Comparison of ENCODE assay signal across 8 cellular contexts in the genomic region with DNA sequence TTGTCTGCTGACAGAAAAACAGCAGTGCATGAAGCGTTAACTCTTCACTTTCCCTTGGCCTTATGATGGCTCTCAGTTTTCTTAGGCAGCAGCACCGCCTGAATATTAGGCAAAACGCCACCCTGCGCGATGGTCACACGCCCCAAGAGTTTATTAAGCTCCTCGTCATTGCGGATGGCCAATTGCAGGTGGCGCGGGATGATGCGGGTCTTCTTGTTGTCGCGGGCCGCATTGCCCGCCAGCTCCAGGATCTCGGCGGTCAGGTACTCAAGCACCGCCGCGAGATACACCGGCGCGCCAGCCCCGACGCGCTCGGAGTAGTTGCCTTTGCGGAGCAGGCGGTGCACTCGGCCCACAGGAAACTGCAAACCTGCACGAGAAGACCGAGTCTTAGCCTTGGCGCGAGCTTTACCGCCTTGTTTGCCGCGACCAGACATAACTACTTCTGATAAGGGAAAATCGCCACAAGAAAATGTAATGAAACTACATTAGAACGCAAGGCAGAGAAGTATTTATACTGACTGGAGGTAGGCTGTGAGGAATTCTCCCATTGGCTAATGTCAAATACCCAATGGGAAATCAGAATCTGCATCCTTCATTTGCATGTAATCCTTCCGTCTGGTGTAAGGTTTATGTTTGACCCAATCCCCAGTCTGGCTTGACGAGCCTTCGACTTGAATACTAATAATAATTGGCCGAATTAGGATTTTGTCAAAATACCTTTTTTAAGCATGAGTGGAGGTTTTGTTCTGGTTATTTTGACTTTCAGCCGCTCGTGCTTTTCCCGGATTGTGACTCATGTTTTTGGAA. TPM values are rescaled to one million over a fixed set of nuclear protein-coding genes. Genes with fewer than 3 reads are reported as not detected.
DNase-seq lines count a peak whose midpoint lies in the region; ATAC-seq and TF ChIP-seq lines count a peak whose summit lies in the region.

No MANE protein-coding gene starts in this region.

- no peaks in the 10 kb centered on the region for H3K27me3 ChIP-seq in layer of hippocampus (ENCODE audit: control insufficient read depth, insufficient read depth, low read length)

- peak overlapping the region; percentile 91 for H3K4me3 Mint-ChIP-seq in WTC11

- peak overlapping the region; percentile 99 for H3K27ac ChIP-seq in C4-2B
- H3K27ac ChIP-seq in coronary artery: peak overlapping the region; percentile 94 to 95
- H3K27ac ChIP-seq in layer of hippocampus (ENCODE audit: low read depth, low read length): peak overlapping the region; percentile 73

- peak; percentile 98 for TF ChIP-seq POLR2A in GM19099 (IDR thresholded peaks at IDR 0.05; ENCODE audit: extremely low read depth, insufficient read length, low read depth)

- ATAC-seq in HG03280 (IDR thresholded peaks at IDR 0.05; ENCODE audit: unreplicated experiment) (peak; percentile 68), WTC11 (peak; percentile 65)

- no peaks in the 10 kb centered on the region for H3K27me3 Mint-ChIP-seq in WTC11 (ENCODE audit: low read depth)

- H3K4me1 Mint-ChIP-seq in WTC11: peaks cover 54% of the 10 kb centered on the region

- POLR2A ChIA-PET in WTC11 (lab: Charles Lee): interaction anchor here (0.7 to 11.6 kb wide), 31 partner anchors 13 to 1862 kb away, joined by 3 to 365 read pairs (median 24); a partner anchor contains a TSS

- TF ChIP-seq CTCF in C4-2B (conservative IDR thresholded peaks at IDR 0.05) (no peak), WTC11 (IDR thresholded peaks at IDR 0.05) (no peak), coronary artery (IDR thresholded peaks at IDR 0.05) (no peak)

- peaks cover 5% of the 10 kb centered on the region for H3K36me3 Mint-ChIP-seq in WTC11

- CTCF ChIA-PET in WTC11 (lab: Charles Lee): no interaction called here

- H3K9me3 Mint-ChIP-seq in WTC11: no peaks in the 10 kb centered on the region

- peak overlapping the region; percentile 76 for H3K4me3 ChIP-seq in coronary artery

- H3K27ac Mint-ChIP-seq in WTC11: peak overlapping the region; percentile 100

- DNase-seq in NCI-H345 (lab: John Stamatoyannopoulos, UW): peak; percentile 85
- DNase-seq in WTC11 (ENCODE audit: low spot score): peak; percentile 71
- peak; percentile 88 for DNase-seq in coronary artery (ENCODE audit: low spot score)
- peak; percentile 62 for DNase-seq in stimulated activated CD4-positive, alpha-beta T cell treated with anti-CD3 and anti-CD28 coated beads, Interleukin-4, amount 100 ng/mL, for 24 hours

TF ChIP-seq in WTC11, 78 proteins besides CTCF, POLR2A, EP300 and RAD21 (continues in another document):
- TF ChIP-seq, protein P1, sequence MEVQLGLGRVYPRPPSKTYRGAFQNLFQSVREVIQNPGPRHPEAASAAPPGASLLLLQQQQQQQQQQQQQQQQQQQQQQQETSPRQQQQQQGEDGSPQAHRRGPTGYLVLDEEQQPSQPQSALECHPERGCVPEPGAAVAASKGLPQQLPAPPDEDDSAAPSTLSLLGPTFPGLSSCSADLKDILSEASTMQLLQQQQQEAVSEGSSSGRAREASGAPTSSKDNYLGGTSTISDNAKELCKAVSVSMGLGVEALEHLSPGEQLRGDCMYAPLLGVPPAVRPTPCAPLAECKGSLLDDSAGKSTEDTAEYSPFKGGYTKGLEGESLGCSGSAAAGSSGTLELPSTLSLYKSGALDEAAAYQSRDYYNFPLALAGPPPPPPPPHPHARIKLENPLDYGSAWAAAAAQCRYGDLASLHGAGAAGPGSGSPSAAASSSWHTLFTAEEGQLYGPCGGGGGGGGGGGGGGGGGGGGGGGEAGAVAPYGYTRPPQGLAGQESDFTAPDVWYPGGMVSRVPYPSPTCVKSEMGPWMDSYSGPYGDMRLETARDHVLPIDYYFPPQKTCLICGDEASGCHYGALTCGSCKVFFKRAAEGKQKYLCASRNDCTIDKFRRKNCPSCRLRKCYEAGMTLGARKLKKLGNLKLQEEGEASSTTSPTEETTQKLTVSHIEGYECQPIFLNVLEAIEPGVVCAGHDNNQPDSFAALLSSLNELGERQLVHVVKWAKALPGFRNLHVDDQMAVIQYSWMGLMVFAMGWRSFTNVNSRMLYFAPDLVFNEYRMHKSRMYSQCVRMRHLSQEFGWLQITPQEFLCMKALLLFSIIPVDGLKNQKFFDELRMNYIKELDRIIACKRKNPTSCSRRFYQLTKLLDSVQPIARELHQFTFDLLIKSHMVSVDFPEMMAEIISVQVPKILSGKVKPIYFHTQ (CRISPR knock-in tag; IDR thresholded peaks at IDR 0.05): peak; percentile 55; the same call in 1 of the 2 replicates
- no peak for TF ChIP-seq ZNF396 (CRISPR knock-in tag; IDR thresholded peaks at IDR 0.05; ENCODE audit: borderline replicate concordance)
- TF ChIP-seq CREM (CRISPR knock-in tag; IDR thresholded peaks at IDR 0.05): no peak; the same call in 1 of the 2 replicates
- TF ChIP-seq, protein P2, sequence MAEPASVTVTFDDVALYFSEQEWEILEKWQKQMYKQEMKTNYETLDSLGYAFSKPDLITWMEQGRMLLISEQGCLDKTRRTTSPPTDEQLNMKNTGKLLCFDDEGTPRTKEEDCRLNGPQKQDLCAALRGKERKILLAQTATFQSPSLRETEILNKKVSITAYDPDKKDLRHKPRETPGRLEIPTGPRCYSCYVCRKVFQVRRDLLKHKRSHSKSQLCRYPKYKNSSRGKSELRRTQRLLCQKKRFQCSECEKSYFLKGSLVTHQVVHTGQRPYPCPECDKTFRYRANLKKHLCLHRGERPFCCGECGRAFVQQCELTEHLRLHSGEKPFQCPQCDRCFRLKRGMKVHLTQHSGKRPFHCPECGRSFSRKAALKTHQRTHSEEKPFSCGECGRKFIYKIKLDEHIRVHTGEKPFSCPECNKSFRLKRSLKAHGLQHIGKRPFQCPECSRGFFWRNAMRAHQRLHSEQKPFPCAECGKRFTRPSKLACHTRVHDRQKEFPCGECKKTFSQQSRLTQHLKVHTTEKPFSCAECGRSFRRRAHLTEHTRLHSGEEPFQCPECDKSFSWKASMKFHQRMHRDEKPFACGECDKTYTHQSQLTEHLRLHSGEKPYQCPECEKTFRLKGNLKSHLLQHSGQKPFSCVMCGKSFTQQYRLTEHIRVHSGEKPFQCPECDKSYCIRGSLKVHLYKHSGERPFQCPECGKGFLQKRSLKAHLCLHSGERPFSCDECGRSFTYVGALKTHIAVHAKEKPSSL (CRISPR knock-in tag; conservative IDR thresholded peaks at IDR 0.05): no peak
- 0 out of 2 replicates have a peak, but pooled peaks have one; percentile 21 for TF ChIP-seq PRRX2 (CRISPR knock-in tag; IDR thresholded peaks at IDR 0.05)
- 0 out of 2 replicates have a peak, but pooled peaks have one; percentile 61 for TF ChIP-seq ATF1 (CRISPR knock-in tag; IDR thresholded peaks at IDR 0.05)
- TF ChIP-seq ZNF263 (CRISPR knock-in tag; IDR thresholded peaks at IDR 0.05; ENCODE audit: low read depth): 0 out of 2 replicates have a peak, but pooled peaks have one; percentile 7
- peak; percentile 79 for TF ChIP-seq ARID4B (CRISPR knock-in tag; IDR thresholded peaks at IDR 0.05; ENCODE audit: borderline replicate concordance)
- TF ChIP-seq ZSCAN18 (CRISPR knock-in tag; IDR thresholded peaks at IDR 0.05): no peak
- no peak for TF ChIP-seq MXD4 (CRISPR knock-in tag; IDR thresholded peaks at IDR 0.05; ENCODE audit: borderline replicate concordance)
- TF ChIP-seq, protein P3, sequence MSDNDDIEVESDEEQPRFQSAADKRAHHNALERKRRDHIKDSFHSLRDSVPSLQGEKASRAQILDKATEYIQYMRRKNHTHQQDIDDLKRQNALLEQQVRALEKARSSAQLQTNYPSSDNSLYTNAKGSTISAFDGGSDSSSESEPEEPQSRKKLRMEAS (CRISPR knock-in tag; IDR thresholded peaks at IDR 0.05): 0 out of 2 replicates have a peak, but pooled peaks have one; percentile 13
- peak; percentile 73 for TF ChIP-seq NFYB (CRISPR knock-in tag; conservative IDR thresholded peaks at IDR 0.05; ENCODE audit: low read depth)

RNA-seq across cellular contexts. Expression of gene HFE, which starts 53.9 kb away (rescaled TPM):
- 1.9 to 2.4 TPM (median 2.0 TPM) in 3 replicates for total RNA-seq in WTC11 (2021)

Comparison
In these comparisons a context has a peak if more than half of its experiments do, and no peak if none do; other contexts are left out.
1. Peak in every context shown above with its lines: DNase-seq, ATAC-seq, H3K4me3 ChIP-seq and H3K27ac ChIP-seq.